In the genomic region with DNA sequence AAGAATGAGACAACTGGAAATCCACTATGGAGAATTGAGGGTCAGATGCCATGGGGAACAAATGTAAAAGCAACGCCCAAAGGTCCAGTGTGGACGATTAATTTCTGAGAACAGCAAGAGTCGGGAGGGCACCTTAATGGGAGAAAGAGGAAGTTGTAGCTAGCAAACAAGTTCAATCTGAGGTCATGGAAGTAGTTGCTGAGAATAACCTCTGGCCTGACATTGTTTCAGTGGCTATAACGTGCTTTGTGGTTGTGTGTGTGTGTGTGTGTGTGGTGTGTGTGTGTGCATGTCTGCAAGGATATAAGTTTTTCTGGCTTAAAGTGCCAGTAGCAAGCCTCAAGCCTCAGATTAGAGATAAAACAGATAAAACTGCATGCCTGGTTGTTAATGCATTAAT, we compare ENCODE assay signal across 11 cellular contexts.
DNase-seq lines count a peak whose midpoint lies in the region; ATAC-seq, FAIRE-seq and TF ChIP-seq lines count a peak whose summit lies in the region.
"Had no signal": no experiment of that assay in that cellular context is flagged by ENCODE, and none has a peak within 500 bp of the region (broad histone marks: within the 10 kb centered on the region; RNA-seq: fewer than 3 reads in every experiment).

No MANE protein-coding gene starts in this region.

- peaks cover 2% of the 10 kb centered on the region for H3K9me3 Mint-ChIP-seq in activated CD4-positive, alpha-beta T cell treated with anti-CD3 and anti-CD28 coated beads, Interleukin-2, amount 10 ng/mL, durations not matched to agents 7 days and 5 days

- H3K27me3 ChIP-seq in BLaER1 treated with 17β-estradiol and CSF1 and Interleukin-3, amounts not matched to agents 10 nM and 100 nM = no peaks in the 10 kb centered on the region

- H3K4me1 ChIP-seq in BLaER1 treated with 17β-estradiol and CSF1 and Interleukin-3, amounts not matched to agents 10 nM and 100 nM = peaks cover 7 to 37% (median 20%) of the 10 kb centered on the region in 10 experiments; a peak in 19 of 20 replicates

- POLR2A ChIA-PET in RWPE1 (lab: Yijun Ruan, JAX; ENCODE audit: low non-redundant PET) = no interaction called here
- POLR2A ChIA-PET in activated CD4-positive, alpha-beta T cell treated with anti-CD3 and anti-CD28 coated beads, Interleukin-2, amount 10 ng/mL, durations not matched to agents 7 days and 5 days (lab: Charles Lee) = no interaction called here

- TF ChIP-seq CTCF in D721Med (IDR thresholded peaks at IDR 0.05; ENCODE audit: insufficient read depth, missing control alignments) (no peak), RWPE1 (conservative IDR thresholded peaks at IDR 0.05; ENCODE audit: low read depth) (no peak)

- H3K36me3 ChIP-seq in BLaER1 treated with 17β-estradiol and CSF1 and Interleukin-3, amounts not matched to agents 10 nM and 100 nM = no peaks in the 10 kb centered on the region

- no peak overlapping the region for H3K27ac ChIP-seq in BLaER1 treated with 17β-estradiol and CSF1 and Interleukin-3, amounts not matched to agents 10 nM and 100 nM
- no peak overlapping the region for H3K27ac ChIP-seq in RWPE1
- H3K27ac ChIP-seq: SK-N-MC had no signal

- no peaks in the 10 kb centered on the region for H3K27me3 Mint-ChIP-seq in activated CD4-positive, alpha-beta T cell treated with anti-CD3 and anti-CD28 coated beads, Interleukin-2, amount 10 ng/mL, durations not matched to agents 7 days and 5 days
- H3K27me3 Mint-ChIP-seq: activated naive CD8-positive, alpha-beta T cell treated with anti-CD3 and anti-CD28 coated beads, Interleukin-2, amount 50 U/mL, for 24 hours had no signal

- H3K4me1 Mint-ChIP-seq in activated CD4-positive, alpha-beta T cell treated with anti-CD3 and anti-CD28 coated beads, Interleukin-2, amount 10 ng/mL, durations not matched to agents 7 days and 5 days = no peaks in the 10 kb centered on the region
- H3K4me1 Mint-ChIP-seq: activated naive CD8-positive, alpha-beta T cell treated with anti-CD3 and anti-CD28 coated beads, Interleukin-2, amount 50 U/mL, for 24 hours had no signal

- peak; percentile 98 for ATAC-seq in GM19351 (IDR thresholded peaks at IDR 0.05; ENCODE audit: unreplicated experiment)
- ATAC-seq in HG03139 (IDR thresholded peaks at IDR 0.05; ENCODE audit: unreplicated experiment) = peak; percentile 71
- ATAC-seq: activated naive CD8-positive, alpha-beta T cell treated with anti-CD3 and anti-CD28 coated beads, Interleukin-2, amount 50 U/mL, for 24 hours had no signal

- no peak for FAIRE-seq in D721Med (lab: Jason Lieb, UNC)

- no peaks in the 10 kb centered on the region for H4K20me1 ChIP-seq in BLaER1 treated with 17β-estradiol and CSF1 and Interleukin-3, amounts not matched to agents 10 nM and 100 nM

- H3K4me3 ChIP-seq in BLaER1 treated with 17β-estradiol and CSF1 and Interleukin-3, amounts not matched to agents 10 nM and 100 nM = no peak overlapping the region
- H3K4me3 ChIP-seq: SK-N-MC had no signal

- DNase-seq in RPMI8226 (peak; percentile 89), D721Med (ENCODE audit: insufficient read length, low spot score) (no peak), RWPE1 (ENCODE audit: low spot score) (no peak), amygdala (lab: John Stamatoyannopoulos, UW) (no peak)
- DNase-seq in activated CD4-positive, alpha-beta T cell treated with anti-CD3 and anti-CD28 coated beads, Interleukin-2, amount 10 ng/mL, durations not matched to agents 7 days and 5 days = no peak
- DNase-seq: activated naive CD8-positive, alpha-beta T cell treated with anti-CD3 and anti-CD28 coated beads, Interleukin-2, amount 50 U/mL, for 24 hours; naive B cell had no signal

- no peaks in the 10 kb centered on the region; a peak in 1 of 22 replicates for H3K9me3 ChIP-seq in BLaER1 treated with 17β-estradiol and CSF1 and Interleukin-3, amounts not matched to agents 10 nM and 100 nM (replicated peaks in 1 of 11)

- no peak overlapping the region for H3K9ac ChIP-seq in BLaER1 treated with 17β-estradiol and CSF1 and Interleukin-3, amounts not matched to agents 10 nM and 100 nM

- H3K36me3 Mint-ChIP-seq in activated CD4-positive, alpha-beta T cell treated with anti-CD3 and anti-CD28 coated beads, Interleukin-2, amount 10 ng/mL, durations not matched to agents 7 days and 5 days (ENCODE audit: low read depth) = no peaks in the 10 kb centered on the region
- H3K36me3 Mint-ChIP-seq: naive B cell had no signal

- no peak overlapping the region for H3K27ac Mint-ChIP-seq in activated CD4-positive, alpha-beta T cell treated with anti-CD3 and anti-CD28 coated beads, Interleukin-2, amount 10 ng/mL, durations not matched to agents 7 days and 5 days
- H3K27ac Mint-ChIP-seq: activated naive CD8-positive, alpha-beta T cell treated with anti-CD3 and anti-CD28 coated beads, Interleukin-2, amount 50 U/mL, for 24 hours had no signal

- CTCF ChIA-PET in RWPE1 (lab: Yijun Ruan, JAX) = no interaction called here
- CTCF ChIA-PET in activated CD4-positive, alpha-beta T cell treated with anti-CD3 and anti-CD28 coated beads, Interleukin-2, amount 10 ng/mL, durations not matched to agents 7 days and 5 days (lab: Charles Lee) = no interaction called here

- no peak overlapping the region for H3K4me3 Mint-ChIP-seq in activated CD4-positive, alpha-beta T cell treated with anti-CD3 and anti-CD28 coated beads, Interleukin-2, amount 10 ng/mL, durations not matched to agents 7 days and 5 days
- H3K4me3 Mint-ChIP-seq: activated naive CD8-positive, alpha-beta T cell treated with anti-CD3 and anti-CD28 coated beads, Interleukin-2, amount 50 U/mL, for 24 hours; naive B cell had no signal

- peak overlapping the region; percentile 2 to 68 (median 39); a peak in 20 of 22 replicates for H3K4me2 ChIP-seq in BLaER1 treated with 17β-estradiol and CSF1 and Interleukin-3, amounts not matched to agents 10 nM and 100 nM
